ENCODE assay signal across 15 cellular contexts in genomic region chr2:118443596-118443995, GRCh38.
A peak's percentile ranks its signal among the peaks of the same experiment; 100 is the strongest.
DNase-seq lines count a peak whose midpoint lies in the region; ATAC-seq, FAIRE-seq and TF ChIP-seq lines count a peak whose summit lies in the region.
"Had no signal": no experiment of that assay in that cellular context is flagged by ENCODE, and none has a peak within 500 bp of the region (broad histone marks: within the 10 kb centered on the region; RNA-seq: fewer than 3 reads in every experiment).

No MANE protein-coding gene starts in this region.

- 0% methylated on average over 2 of the region's 2 CpGs for WGBS in A549 (ENCODE audit: missing lambda C conversion rate)

- no peak for TF ChIP-seq EP300 in A549 (IDR thresholded peaks at IDR 0.05)

- H3K4me1 Mint-ChIP-seq in nephron progenitor cell = peaks cover 7% of the 10 kb centered on the region

- no peak for TF ChIP-seq RAD21 in A549 (conservative IDR thresholded peaks at IDR 0.05 in 1 of 2, IDR thresholded peaks at IDR 0.05 in 1 of 2)

- peak overlapping the region; percentile 27; the same call in 1 of the 3 replicates for H3K4me2 ChIP-seq in A549

- H3K27ac ChIP-seq in A549 (no peak overlapping the region), RWPE2 (ENCODE audit: poor library complexity, severe bottlenecking) (no peak overlapping the region)
- H3K27ac ChIP-seq: uterus had no signal

- CTCF ChIA-PET in A549 (lab: Yijun Ruan, JAX) = no interaction called here

- no peak for TF ChIP-seq CTCF in A549 (IDR thresholded peaks at IDR 0.05)
- TF ChIP-seq CTCF in RWPE2 (IDR thresholded peaks at IDR 0.05; ENCODE audit: poor library complexity, severe bottlenecking) = no peak
- no peak for TF ChIP-seq CTCF in fibroblast of pulmonary artery (IDR thresholded peaks at IDR 0.05; ENCODE audit: low read length, missing control alignments)
- no peak for TF ChIP-seq CTCF in nephron progenitor cell (IDR thresholded peaks at IDR 0.05)

- H3K4me1 ChIP-seq in A549 (no peaks in the 10 kb centered on the region; the same call in 2 of the 3 replicates), RWPE2 (ENCODE audit: insufficient read depth, poor library complexity, severe bottlenecking) (peaks cover 14% of the 10 kb centered on the region)
- H3K4me1 ChIP-seq: BE2C, uterus had no signal

- no peaks in the 10 kb centered on the region for H3K36me3 ChIP-seq in RWPE2 (ENCODE audit: low read depth)
- H3K36me3 ChIP-seq: BE2C, uterus had no signal

- no peak for TF ChIP-seq POLR2A in A549 (IDR thresholded peaks at IDR 0.05; ENCODE audit: low read length)

- peak in 1 of 2 experiments; percentile 37 for DNase-seq in A549 (ENCODE audit: low read depth in 1 of 2, low spot score in 1 of 2)
- DNase-seq in H4 (ENCODE audit: low spot score) = peak; percentile 65
- no peak for DNase-seq in RWPE2 (ENCODE audit: low spot score)
- peak; percentile 67 for DNase-seq in fibroblast of pulmonary artery (ENCODE audit: low read depth)
- DNase-seq in nephron progenitor cell = no peak
- no peak for DNase-seq in NCI-H82 treated with DMSO at 0.1 percent for 48 hours (lab: John Stamatoyannopoulos, UW; ENCODE audit: unreplicated experiment)
- DNase-seq: BE2C, glutamatergic neuron, KBM-7, NCI-H2107, occipital lobe, uterus had no signal

- H3K9me3 Mint-ChIP-seq in nephron progenitor cell = no peaks in the 10 kb centered on the region
- H3K9me3 Mint-ChIP-seq: activated naive CD4-positive, alpha-beta T cell treated with anti-CD3 and anti-CD28 coated beads, Interleukin-2, amount 50 U/mL, for 72 hours had no signal

- no peak overlapping the region for H3K27ac Mint-ChIP-seq in nephron progenitor cell
- H3K27ac Mint-ChIP-seq: activated naive CD4-positive, alpha-beta T cell treated with anti-CD3 and anti-CD28 coated beads, Interleukin-2, amount 50 U/mL, for 72 hours had no signal

- H3K27me3 ChIP-seq in RWPE2 (ENCODE audit: insufficient read depth, poor library complexity, severe bottlenecking) = no peaks in the 10 kb centered on the region
- H3K27me3 ChIP-seq: BE2C, uterus had no signal

- no peaks in the 10 kb centered on the region for H3K36me3 Mint-ChIP-seq in nephron progenitor cell (ENCODE audit: low read depth)
- H3K36me3 Mint-ChIP-seq: activated naive CD4-positive, alpha-beta T cell treated with anti-CD3 and anti-CD28 coated beads, Interleukin-2, amount 50 U/mL, for 72 hours had no signal

- H3K4me3 ChIP-seq in A549 = no peak overlapping the region
- H3K4me3 ChIP-seq in RWPE2 (ENCODE audit: severe bottlenecking) = no peak overlapping the region
- H3K4me3 ChIP-seq in fibroblast of pulmonary artery (replicated peaks; ENCODE audit: low read depth, low read length) = no peak overlapping the region
- H3K4me3 ChIP-seq: uterus had no signal

- H3K4me3 Mint-ChIP-seq in nephron progenitor cell = no peak overlapping the region

- FAIRE-seq in A549 (lab: Jason Lieb, UNC) = no peak

- peaks cover 8% of the 10 kb centered on the region for H3K27me3 Mint-ChIP-seq in nephron progenitor cell (ENCODE audit: low read depth, poor library complexity)

- ATAC-seq in A549 = no peak
- peak; percentile 94 for ATAC-seq in RWPE2 (ENCODE audit: low read depth)
- no peak for ATAC-seq in GM21515 (IDR thresholded peaks at IDR 0.05; ENCODE audit: unreplicated experiment)
- no peak for ATAC-seq in GM21737 (IDR thresholded peaks at IDR 0.05; ENCODE audit: unreplicated experiment)
- ATAC-seq: activated naive CD4-positive, alpha-beta T cell treated with anti-CD3 and anti-CD28 coated beads, Interleukin-2, amount 50 U/mL, for 72 hours had no signal

- no peaks in the 10 kb centered on the region for H3K9me3 ChIP-seq in A549
- H3K9me3 ChIP-seq in RWPE2 (ENCODE audit: severe bottlenecking) = no peaks in the 10 kb centered on the region
- H3K9me3 ChIP-seq: BE2C, uterus had no signal

- POLR2A ChIA-PET in A549 (lab: Yijun Ruan, JAX) = no interaction called here

TF ChIP-seq in A549, 52 proteins besides CTCF, POLR2A, EP300 and RAD21:
- TF ChIP-seq GATA3 (IDR thresholded peaks at IDR 0.05; ENCODE audit: borderline replicate concordance) (no peak), NFE2L2 (conservative IDR thresholded peaks at IDR 0.05; ENCODE audit: low read length) (no peak), NR3C1 (IDR thresholded peaks at IDR 0.05) (no peak), FOSB (CRISPR knock-in tag; IDR thresholded peaks at IDR 0.05) (no peak), FOSL2 (IDR thresholded peaks at IDR 0.05) (no peak), FOSL2 (CRISPR knock-in tag; IDR thresholded peaks at IDR 0.05) (0 out of 2 replicates have a peak, but pooled peaks have one; percentile 39)
TF ChIP-seq in A549: peak in this region for 1.

Comparison
In these comparisons a context has a peak if more than half of its experiments do, and no peak if none do; other contexts are left out.
1. DNase-seq: peak in H4 (single experiment) and fibroblast of pulmonary artery (single experiment); none in RWPE2 (single experiment), nephron progenitor cell (single experiment) and NCI-H82 treated with DMSO at 0.1 percent for 48 hours (single experiment).